Comparison of ENCODE assay signal across 14 cellular contexts in genomic region chr1:224459051-224459450, GRCh38. TPM values are rescaled to one million over a fixed set of nuclear protein-coding genes. Genes with fewer than 3 reads are reported as not detected.
DNase-seq lines count a peak whose midpoint lies in the region; ATAC-seq and TF ChIP-seq lines count a peak whose summit lies in the region.
"Had no signal": no experiment of that assay in that cellular context is flagged by ENCODE, and none has a peak within 500 bp of the region (broad histone marks: within the 10 kb centered on the region; RNA-seq: fewer than 3 reads in every experiment).

No MANE protein-coding gene starts in this region.

- TF ChIP-seq CTCF in heart left ventricle (IDR thresholded peaks at IDR 0.05) (no peak), right atrium auricular region (IDR thresholded peaks at IDR 0.05) (no peak), vagina (IDR thresholded peaks at IDR 0.05) (no peak)

- H3K4me3 ChIP-seq in heart left ventricle (no peak overlapping the region), right atrium auricular region (no peak overlapping the region), vagina (no peak overlapping the region)
- H3K4me3 ChIP-seq: heart right ventricle, lung, SJSA1 had no signal

- no peak for TF ChIP-seq POLR2A in heart left ventricle (IDR thresholded peaks at IDR 0.05)
- TF ChIP-seq POLR2A in vagina (IDR thresholded peaks at IDR 0.05), result no peak

- H3K27me3 ChIP-seq in heart left ventricle (no peaks in the 10 kb centered on the region), right atrium auricular region (no peaks in the 10 kb centered on the region), vagina (no peaks in the 10 kb centered on the region)
- H3K27me3 ChIP-seq: heart right ventricle, SJSA1 had no signal

- peak overlapping the region in 7 of 12 donors; percentile 26 to 60 (median 51) for H3K27ac ChIP-seq in heart left ventricle
- peak overlapping the region in 1 of 2 donors; percentile 23 for H3K27ac ChIP-seq in right atrium auricular region
- peak overlapping the region; percentile 57 for H3K27ac ChIP-seq in vagina
- H3K27ac ChIP-seq: SJSA1 had no signal

- H3K36me3 ChIP-seq in heart left ventricle (peaks cover 0 to 7% (median 0%) of the 10 kb centered on the region in 9 donors), right atrium auricular region (no peaks in the 10 kb centered on the region), vagina (no peaks in the 10 kb centered on the region)
- H3K36me3 ChIP-seq: SJSA1 had no signal

- intact Hi-C loops in heart left ventricle (cut with DNase I) (loop anchor here in 7 of 10 donors (5.0 kb wide), 2 partner anchors 342 to 347 kb away; partner anchors contain the start of gene FBXO28 (in 1 of the 7)), vagina (cut with DNase I) (loop anchor here (5.0 kb wide), 1 partner anchor 342 kb away; no protein-coding TSS in a partner anchor)

- H3K9me3 ChIP-seq in heart left ventricle (no peaks in the 10 kb centered on the region), right atrium auricular region (no peaks in the 10 kb centered on the region), vagina (no peaks in the 10 kb centered on the region)
- H3K9me3 ChIP-seq: heart right ventricle, SJSA1 had no signal

- 25 to 40% (median 33%) methylated on average over 4 of the region's 4 CpGs for WGBS in heart left ventricle, 4 donors

- ATAC-seq in heart left ventricle, result peak in 3 of 4 donors; percentile 22 to 41 (median 27)

- no peak for DNase-seq in heart left ventricle
- DNase-seq in right atrium auricular region (ENCODE audit: low spot score), result no peak
- peak; percentile 71 for DNase-seq in dermis blood vessel endothelial cell
- DNase-seq in midbrain (lab: John Stamatoyannopoulos, UW), result peak; percentile 13
- DNase-seq in vagina (ENCODE audit: extremely low spot score in 2 of 2), result no peak
- no peak for DNase-seq in NCI-H774 (lab: John Stamatoyannopoulos, UW)
- DNase-seq in COLO668 (lab: John Stamatoyannopoulos, UW; ENCODE audit: unreplicated experiment), result no peak
- no peak for DNase-seq in NCI-H2029 treated with DMSO at 0.1 percent for 48 hours (lab: John Stamatoyannopoulos, UW)
- DNase-seq: activated B cell treated with CpG ODN at 0.5 μM for 24 hours, DMS79, heart right ventricle, NCI-H2029 had no signal

- H3K4me1 ChIP-seq in heart left ventricle (peaks cover 0 to 30% (median 21%) of the 10 kb centered on the region in 12 donors), right atrium auricular region (peaks cover 0 to 26% of the 10 kb centered on the region in 2 donors), vagina (peaks cover 32% of the 10 kb centered on the region)

RNA-seq across cellular contexts. Expression of gene WDR26, which starts 24.5 kb away (rescaled TPM):
- 10 to 100 TPM; 44.3 to 83.8 (median 64.2) TPM for total RNA-seq in heart left ventricle
- 10 to 100 TPM; 20.2 to 28.7 TPM for polyA plus RNA-seq in heart left ventricle
- total RNA-seq in right atrium auricular region, result 10 to 100 TPM; 44.6 to 54.5 TPM
- 70.3 and 140 TPM in 2 replicates for total RNA-seq in dermis blood vessel endothelial cell
- 77.3 TPM for total RNA-seq in vagina

Comparison
In these comparisons a context has a peak if more than half of its experiments do, and no peak if none do; other contexts are left out.
1. DNase-seq: peak in dermis blood vessel endothelial cell (single experiment) and midbrain (single experiment); none in heart left ventricle (0 of 5), right atrium auricular region (single experiment), vagina (0 of 2), NCI-H774 (single experiment), COLO668 (single experiment) and NCI-H2029 treated with DMSO at 0.1 percent for 48 hours (single experiment).